ENCODE assay signal across 10 cellular contexts in genomic region chr10:33612551-33612950, GRCh38.
DNase-seq lines count a peak whose midpoint lies in the region; ATAC-seq and TF ChIP-seq lines count a peak whose summit lies in the region.
"Had no signal": no experiment of that assay in that cellular context is flagged by ENCODE, and none has a peak within 500 bp of the region (broad histone marks: within the 10 kb centered on the region; RNA-seq: fewer than 3 reads in every experiment).

No MANE protein-coding gene starts in this region.

- DNase-seq in AG10803 (ENCODE audit: low read depth) (peak; percentile 87), cardiac fibroblast (ENCODE audit: low read depth in 2 of 2) (peak; percentile 67 to 92), medulla oblongata (ENCODE audit: extremely low spot score) (peak; percentile 57), type B pancreatic cell (ENCODE audit: extremely low spot score, unreplicated experiment) (no peak), NCI-H2227 treated with DMSO at 0.1 percent for 48 hours (lab: John Stamatoyannopoulos, UW) (no peak), NCI-H2029 treated with DMSO at 0.1 percent for 48 hours (lab: John Stamatoyannopoulos, UW) (no peak)
- DNase-seq: KG1 had no signal

- peaks cover 16% of the 10 kb centered on the region for H3K4me1 Mint-ChIP-seq in type B pancreatic cell (ENCODE audit: unreplicated experiment)
- H3K4me1 Mint-ChIP-seq: memory B cell had no signal

- peak overlapping the region; percentile 41 for H3K4me3 ChIP-seq in AG10803 (ENCODE audit: low read length)
- H3K4me3 ChIP-seq in cardiac fibroblast (replicated peaks in 1 of 2; ENCODE audit: low read depth in 2 of 2, low read length in 2 of 2) = no peak overlapping the region

- no peak for TF ChIP-seq CTCF in AG10803 (conservative IDR thresholded peaks at IDR 0.05; ENCODE audit: low read length)
- TF ChIP-seq CTCF in cardiac fibroblast (IDR thresholded peaks at IDR 0.05; ENCODE audit: low read depth, low read length) = no peak
- TF ChIP-seq CTCF in type B pancreatic cell (conservative IDR thresholded peaks at IDR 0.05) = no peak

- H3K27ac Mint-ChIP-seq in type B pancreatic cell = no peak overlapping the region
- H3K27ac Mint-ChIP-seq: memory B cell had no signal

- H3K36me3 Mint-ChIP-seq in type B pancreatic cell = no peaks in the 10 kb centered on the region
- H3K36me3 Mint-ChIP-seq: memory B cell had no signal

- peaks cover 11% of the 10 kb centered on the region for H3K9me3 Mint-ChIP-seq in type B pancreatic cell

- H3K4me3 Mint-ChIP-seq in type B pancreatic cell = no peak overlapping the region
- H3K4me3 Mint-ChIP-seq: memory B cell had no signal

- peaks cover 5% of the 10 kb centered on the region for H3K27me3 Mint-ChIP-seq in type B pancreatic cell
- H3K27me3 Mint-ChIP-seq: memory B cell had no signal

- ATAC-seq in HG03432 (IDR thresholded peaks at IDR 0.05; ENCODE audit: unreplicated experiment) = peak; percentile 66
- no peak for ATAC-seq in HG03460 (IDR thresholded peaks at IDR 0.05; ENCODE audit: unreplicated experiment)

Comparison
In these comparisons a context has a peak if more than half of its experiments do, and no peak if none do; other contexts are left out.
1. DNase-seq: peak in AG10803 (single experiment), cardiac fibroblast (2 of 2) and medulla oblongata (single experiment); none in type B pancreatic cell (single experiment), NCI-H2227 treated with DMSO at 0.1 percent for 48 hours (single experiment) and NCI-H2029 treated with DMSO at 0.1 percent for 48 hours (single experiment).